Comparison of ENCODE assay signal across 23 cellular contexts in the genomic region with DNA sequence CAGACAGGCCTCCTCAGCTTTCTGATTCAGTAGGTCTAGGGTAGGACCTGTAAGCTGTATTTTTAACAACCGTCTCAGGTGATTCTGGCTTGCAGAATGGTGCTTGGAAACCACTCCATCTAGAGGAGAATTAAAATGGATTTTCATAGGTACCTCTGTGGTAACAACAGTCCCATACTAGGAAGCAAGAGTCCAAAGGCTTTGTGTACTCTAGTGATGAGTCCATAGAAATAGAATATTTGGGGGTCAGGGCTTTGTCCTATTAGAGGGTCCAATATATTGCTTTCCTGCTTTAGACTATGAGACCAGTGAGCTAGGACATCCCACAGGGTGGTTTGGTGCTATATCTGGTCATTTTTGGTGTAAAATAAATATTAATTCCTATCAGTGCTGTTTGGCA.
DNase-seq lines count a peak whose midpoint lies in the region; ATAC-seq and TF ChIP-seq lines count a peak whose summit lies in the region.
"Had no signal": no experiment of that assay in that cellular context is flagged by ENCODE, and none has a peak within 500 bp of the region (broad histone marks: within the 10 kb centered on the region; RNA-seq: fewer than 3 reads in every experiment).

No MANE protein-coding gene starts in this region.

- intact Hi-C loops in stomach (cut with DNase I; ENCODE audit: low total_unique reads): no loop called here

- no peak for TF ChIP-seq RAD21 in liver (IDR thresholded peaks at IDR 0.05)

- H3K36me3 ChIP-seq in liver (ENCODE audit: control insufficient read depth in 4 of 4, insufficient read depth in 3 of 4, low read depth in 1 of 4, low read length in 3 of 4) (no peaks in the 10 kb centered on the region), stomach (no peaks in the 10 kb centered on the region)
- H3K36me3 ChIP-seq: BE2C, BLaER1 had no signal

- TF ChIP-seq EP300 in stomach (IDR thresholded peaks at IDR 0.05): no peak

- WGBS in liver: 82% methylated on average over 1 of the region's 1 CpG
- WGBS in stomach, 5 donors: 67 to 91% (median 73%) methylated on average over 1 of the region's 1 CpG; no CpG with 5 or more reads in 1 of the 5 donors

- peak; percentile 48 for ATAC-seq in left lobe of liver
- no peak for ATAC-seq in HG02973 (IDR thresholded peaks at IDR 0.05; ENCODE audit: unreplicated experiment)
- ATAC-seq: GM12878 had no signal

- H3K27me3 ChIP-seq in liver (ENCODE audit: control insufficient read depth in 4 of 4, insufficient read depth in 4 of 4, low read length in 3 of 4) (no peaks in the 10 kb centered on the region), stomach (no peaks in the 10 kb centered on the region)
- H3K27me3 ChIP-seq: BE2C, BLaER1 had no signal

- H3K9me3 ChIP-seq in liver (ENCODE audit: control insufficient read depth in 4 of 4, low read length in 3 of 4): no peaks in the 10 kb centered on the region
- no peaks in the 10 kb centered on the region for H3K9me3 ChIP-seq in stomach
- H3K9me3 ChIP-seq: BE2C, BLaER1 had no signal

- H3K4me3 ChIP-seq in liver (ENCODE audit: low read depth in 1 of 3, low read length in 3 of 3) (no peak overlapping the region), stomach (no peak overlapping the region)
- H3K4me3 ChIP-seq: BLaER1, GM12878 had no signal

- H3K4me1 ChIP-seq in liver (ENCODE audit: control insufficient read depth in 4 of 4, insufficient read depth in 4 of 4, low read length in 3 of 4) (peaks cover 12 to 26% (median 16%) of the 10 kb centered on the region in 4 donors), stomach (peaks cover 18 to 43% (median 35%) of the 10 kb centered on the region in 4 donors)
- H3K4me1 ChIP-seq: BE2C, BLaER1 had no signal

- no peak for TF ChIP-seq CTCF in liver (IDR thresholded peaks at IDR 0.05; ENCODE audit: low read depth, low read length, missing input control)
- TF ChIP-seq CTCF in stomach (IDR thresholded peaks at IDR 0.05): no peak

- no peak for TF ChIP-seq POLR2A in stomach (IDR thresholded peaks at IDR 0.05)

- no peak overlapping the region for H3K9ac ChIP-seq in liver (ENCODE audit: low read depth in 1 of 2, low read length in 2 of 2)
- H3K9ac ChIP-seq: BLaER1 had no signal

- DNase-seq in left lobe of liver (ENCODE audit: low spot score): no peak
- no peak for DNase-seq in stomach
- DNase-seq in stimulated activated CD4-positive, alpha-beta T cell treated with anti-CD3 and anti-CD28 coated beads, Interleukin-2, amount 100 ng/mL, for 48 hours: no peak
- DNase-seq in middle frontal gyrus (ENCODE audit: extremely low spot score, low spot score): no peak
- DNase-seq: 8988T; ACHN; BE2C; C1 segment of cervical spinal cord; CD4-positive, alpha-beta memory T cell; CD4-positive, CD25-positive, alpha-beta regulatory T cell; CD8-positive, alpha-beta memory T cell; COR-L47; DMS 273 treated with DMSO at 0.1 percent for 48 hours; DMS153; DMS53; DMS79; DND-41; EL; GDM1 had no signal

- no peak overlapping the region for H3K27ac ChIP-seq in liver (ENCODE audit: low read depth in 1 of 2, low read length in 2 of 2)
- H3K27ac ChIP-seq in stomach: peak overlapping the region in 3 of 5 donors; percentile 21 to 82 (median 65)
- H3K27ac ChIP-seq: BLaER1 had no signal

TF ChIP-seq in liver, 16 proteins besides CTCF, POLR2A, EP300 and RAD21:
- TF ChIP-seq FOXA2 (IDR thresholded peaks at IDR 0.05) (peak; percentile 17), HNF4G (IDR thresholded peaks at IDR 0.05) (peak; percentile 33), TAF1 (conservative IDR thresholded peaks at IDR 0.05) (no peak), HNF4A (conservative IDR thresholded peaks at IDR 0.05) (peak; percentile 55 to 83), JUND (IDR thresholded peaks at IDR 0.05) (no peak), FOXA1 (IDR thresholded peaks at IDR 0.05) (no peak), RXRA (IDR thresholded peaks at IDR 0.05) (no peak), SP1 (IDR thresholded peaks at IDR 0.05) (no peak), YY1 (IDR thresholded peaks at IDR 0.05) (no peak), EGR1 (IDR thresholded peaks at IDR 0.05; ENCODE audit: low read depth in 2 of 2) (no peak), GABPA (IDR thresholded peaks at IDR 0.05 in 1 of 2, conservative IDR thresholded peaks at IDR 0.05 in 1 of 2) (no peak)
- TF ChIP-seq, protein P1, sequence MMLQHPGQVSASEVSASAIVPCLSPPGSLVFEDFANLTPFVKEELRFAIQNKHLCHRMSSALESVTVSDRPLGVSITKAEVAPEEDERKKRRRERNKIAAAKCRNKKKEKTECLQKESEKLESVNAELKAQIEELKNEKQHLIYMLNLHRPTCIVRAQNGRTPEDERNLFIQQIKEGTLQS (IDR thresholded peaks at IDR 0.05): no peak
- TF ChIP-seq, protein P2, sequence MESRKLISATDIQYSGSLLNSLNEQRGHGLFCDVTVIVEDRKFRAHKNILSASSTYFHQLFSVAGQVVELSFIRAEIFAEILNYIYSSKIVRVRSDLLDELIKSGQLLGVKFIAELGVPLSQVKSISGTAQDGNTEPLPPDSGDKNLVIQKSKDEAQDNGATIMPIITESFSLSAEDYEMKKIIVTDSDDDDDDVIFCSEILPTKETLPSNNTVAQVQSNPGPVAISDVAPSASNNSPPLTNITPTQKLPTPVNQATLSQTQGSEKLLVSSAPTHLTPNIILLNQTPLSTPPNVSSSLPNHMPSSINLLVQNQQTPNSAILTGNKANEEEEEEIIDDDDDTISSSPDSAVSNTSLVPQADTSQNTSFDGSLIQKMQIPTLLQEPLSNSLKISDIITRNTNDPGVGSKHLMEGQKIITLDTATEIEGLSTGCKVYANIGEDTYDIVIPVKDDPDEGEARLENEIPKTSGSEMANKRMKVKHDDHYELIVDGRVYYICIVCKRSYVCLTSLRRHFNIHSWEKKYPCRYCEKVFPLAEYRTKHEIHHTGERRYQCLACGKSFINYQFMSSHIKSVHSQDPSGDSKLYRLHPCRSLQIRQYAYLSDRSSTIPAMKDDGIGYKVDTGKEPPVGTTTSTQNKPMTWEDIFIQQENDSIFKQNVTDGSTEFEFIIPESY (IDR thresholded peaks at IDR 0.05): no peak
TF ChIP-seq in liver: peak in this region for 3.

Comparison
In these comparisons a context has a peak if more than half of its experiments do, and no peak if none do; other contexts are left out.
1. H3K27ac ChIP-seq: peak in stomach (3 of 5); none in liver (0 of 2).